Comparison of ENCODE assay signal across 20 cellular contexts in genomic region chr5:10272053-10272869, GRCh38.
"Had no signal": no experiment of that assay in that cellular context is flagged by ENCODE, and none has a peak within 500 bp of the region (broad histone marks: within the 10 kb centered on the region; RNA-seq: fewer than 3 reads in every experiment).

No MANE protein-coding gene starts in this region.

- H3K4me3 Mint-ChIP-seq: activated CD4-positive, alpha-beta memory T cell treated with anti-CD3 and anti-CD28 coated beads for 36 hours; activated naive CD8-positive, alpha-beta T cell; immature natural killer cell; natural killer cell treated with Interleukin-12 subunit alpha and Interleukin-12 subunit beta and Interleukin-15 and Interleukin-18, amount 100 ng/mL, for 72 hours; stimulated activated memory B cell treated with anti-CD40 and anti-IgM and Interleukin-4, amounts not matched to agents 10 μg/mL and 1 μg/mL and 100 μg/mL, for 72 hours had no signal

- ATAC-seq: natural killer cell treated with Interleukin-12 subunit alpha and Interleukin-12 subunit beta and Interleukin-15 and Interleukin-18, amount 100 ng/mL, for 72 hours; pancreas; right cardiac atrium; stimulated activated memory B cell treated with anti-CD40 and anti-IgM and Interleukin-4, amounts not matched to agents 10 μg/mL and 1 μg/mL and 100 μg/mL, for 72 hours had no signal

- H3K79me2 ChIP-seq: hepatocyte had no signal

- H3K9me3 Mint-ChIP-seq: activated CD4-positive, alpha-beta memory T cell treated with anti-CD3 and anti-CD28 coated beads for 36 hours; immature natural killer cell; natural killer cell treated with Interleukin-12 subunit alpha and Interleukin-12 subunit beta and Interleukin-15 and Interleukin-18, amount 100 ng/mL, for 72 hours; stimulated activated memory B cell treated with anti-CD40 and anti-IgM and Interleukin-4, amounts not matched to agents 10 μg/mL and 1 μg/mL and 100 μg/mL, for 72 hours had no signal

- H3K27me3 ChIP-seq: hepatocyte, pancreas, stomach, transverse colon had no signal

- H3K9me3 ChIP-seq: neutrophil, pancreas, stomach, transverse colon had no signal

- H3K36me3 ChIP-seq: neutrophil, pancreas, transverse colon had no signal

- DNase-seq: activated CD4-positive, alpha-beta memory T cell treated with anti-CD3 and anti-CD28 coated beads for 36 hours; activated CD4-positive, alpha-beta T cell treated with anti-CD3 and anti-CD28 coated beads for 4 hours; activated gamma-delta T cell treated with Interleukin-2 at 50 U/mL for 16 hours; activated T-cell treated with anti-CD3 and anti-CD28 coated beads, Interleukin-2, amount 50 U/mL, for 1 hour; amniotic stem cell; foreskin melanocyte; glutamatergic neuron; immature natural killer cell; pancreas; stimulated activated CD4-positive, alpha-beta T cell treated with anti-CD3 and anti-CD28 coated beads, Interleukin-1b, Interleukin-23, amount 100 ng/mL, for 48 hours; T-helper 9 cell had no signal

- H3K27ac ChIP-seq: hepatocyte, neutrophil, pancreas, skin epidermis, stomach, transverse colon had no signal

- H3K4me1 ChIP-seq: pancreas had no signal

- H3K36me3 Mint-ChIP-seq: activated CD4-positive, alpha-beta memory T cell treated with anti-CD3 and anti-CD28 coated beads for 36 hours; natural killer cell treated with Interleukin-12 subunit alpha and Interleukin-12 subunit beta and Interleukin-15 and Interleukin-18, amount 100 ng/mL, for 72 hours; stimulated activated memory B cell treated with anti-CD40 and anti-IgM and Interleukin-4, amounts not matched to agents 10 μg/mL and 1 μg/mL and 100 μg/mL, for 72 hours had no signal

- H3K4me2 ChIP-seq: hepatocyte had no signal

- H3K4me3 ChIP-seq: hepatocyte, pancreas, skin epidermis, stomach, transverse colon had no signal

- H3K4me1 Mint-ChIP-seq: stimulated activated memory B cell treated with anti-CD40 and anti-IgM and Interleukin-4, amounts not matched to agents 10 μg/mL and 1 μg/mL and 100 μg/mL, for 72 hours had no signal

- H3K27ac Mint-ChIP-seq: activated CD4-positive, alpha-beta memory T cell treated with anti-CD3 and anti-CD28 coated beads for 36 hours; activated naive CD8-positive, alpha-beta T cell; immature natural killer cell; natural killer cell treated with Interleukin-12 subunit alpha and Interleukin-12 subunit beta and Interleukin-15 and Interleukin-18, amount 100 ng/mL, for 72 hours; stimulated activated memory B cell treated with anti-CD40 and anti-IgM and Interleukin-4, amounts not matched to agents 10 μg/mL and 1 μg/mL and 100 μg/mL, for 72 hours had no signal
